In genomic region chr6:106897580-106897979, GRCh38 we compare ENCODE assay signal across 23 cellular contexts.
DNase-seq lines count a peak whose midpoint lies in the region; ATAC-seq, FAIRE-seq and TF ChIP-seq lines count a peak whose summit lies in the region.
"Had no signal": no experiment of that assay in that cellular context is flagged by ENCODE, and none has a peak within 500 bp of the region (broad histone marks: within the 10 kb centered on the region; RNA-seq: fewer than 3 reads in every experiment).

No MANE protein-coding gene starts in this region.

- TF ChIP-seq EP300 in K562 (IDR thresholded peaks at IDR 0.05; ENCODE audit: low read length): no peak

- H3K4me1 Mint-ChIP-seq in GM23338 (peaks cover 23% of the 10 kb centered on the region), nephron progenitor cell (peaks cover 8% of the 10 kb centered on the region)
- H3K4me1 Mint-ChIP-seq in stimulated activated effector memory CD8-positive, alpha-beta T cell treated with anti-CD3 and anti-CD28 coated beads, Interleukin-12 subunit alpha, Interleukin-12 subunit beta, amount 100 ng/mL, for 72 hours: no peaks in the 10 kb centered on the region
- H3K4me1 Mint-ChIP-seq: B cell; CD4-positive, CD25-positive, alpha-beta regulatory T cell had no signal

- POLR2A ChIA-PET in K562 (lab: Yijun Ruan, JAX): interaction anchor here (1.3 kb wide), 1 partner anchor 41 kb away, joined by 4 read pairs; no protein-coding TSS in a partner anchor

- no peaks in the 10 kb centered on the region for H3K9me3 ChIP-seq in K562 (replicated peaks; ENCODE audit: control insufficient read depth, insufficient read depth, low read depth, low read length)

- no peak for TF ChIP-seq RAD21 in K562 (CRISPR knock-in tag; conservative IDR thresholded peaks at IDR 0.05 in 1 of 2, IDR thresholded peaks at IDR 0.05 in 1 of 2)

- peaks cover 38% of the 10 kb centered on the region for H3K36me3 Mint-ChIP-seq in GM23338 (ENCODE audit: low read depth)
- peaks cover 5% of the 10 kb centered on the region for H3K36me3 Mint-ChIP-seq in nephron progenitor cell (ENCODE audit: low read depth)
- no peaks in the 10 kb centered on the region for H3K36me3 Mint-ChIP-seq in stimulated activated effector memory CD8-positive, alpha-beta T cell treated with anti-CD3 and anti-CD28 coated beads, Interleukin-12 subunit alpha, Interleukin-12 subunit beta, amount 100 ng/mL, for 72 hours
- H3K36me3 Mint-ChIP-seq: CD4-positive, CD25-positive, alpha-beta regulatory T cell; CD8-positive, alpha-beta T cell had no signal

- no peak for TF ChIP-seq POLR2A in K562 (conservative IDR thresholded peaks at IDR 0.05)

- H3K4me3 ChIP-seq in GM23338 (no peak overlapping the region), K562 (no peak overlapping the region)
- H3K4me3 ChIP-seq: BLaER1 had no signal

- H3K79me2 ChIP-seq in GM23338 (replicated peaks; ENCODE audit: insufficient read depth): no peaks in the 10 kb centered on the region
- H3K79me2 ChIP-seq in K562 (ENCODE audit: control insufficient read depth, insufficient read depth, low read length): no peaks in the 10 kb centered on the region

- no peak overlapping the region for H3K4me3 Mint-ChIP-seq in GM23338
- H3K4me3 Mint-ChIP-seq in nephron progenitor cell: no peak overlapping the region
- H3K4me3 Mint-ChIP-seq in stimulated activated effector memory CD8-positive, alpha-beta T cell treated with anti-CD3 and anti-CD28 coated beads, Interleukin-12 subunit alpha, Interleukin-12 subunit beta, amount 100 ng/mL, for 72 hours: no peak overlapping the region
- H3K4me3 Mint-ChIP-seq: B cell; CD4-positive, CD25-positive, alpha-beta regulatory T cell; CD8-positive, alpha-beta T cell had no signal

- CTCF ChIA-PET in K562 (lab: Yijun Ruan, JAX; ENCODE audit: low intra/inter-chr PET ratio): no interaction called here

- H3K27ac Mint-ChIP-seq in GM23338 (no peak overlapping the region), nephron progenitor cell (peak overlapping the region; percentile 20)
- no peak overlapping the region for H3K27ac Mint-ChIP-seq in stimulated activated effector memory CD8-positive, alpha-beta T cell treated with anti-CD3 and anti-CD28 coated beads, Interleukin-12 subunit alpha, Interleukin-12 subunit beta, amount 100 ng/mL, for 72 hours
- H3K27ac Mint-ChIP-seq: B cell; CD4-positive, CD25-positive, alpha-beta regulatory T cell; CD8-positive, alpha-beta T cell had no signal

- DNase-seq in GM23338 (ENCODE audit: low spot score) (no peak), K562 (ENCODE audit: extremely low read depth in 1 of 4, low spot score in 3 of 4) (no peak), left colon (no peak), nephron progenitor cell (no peak), amniotic stem cell (lab: John Stamatoyannopoulos, UW) (no peak)
- no peak for DNase-seq in stimulated activated effector memory CD8-positive, alpha-beta T cell treated with anti-CD3 and anti-CD28 coated beads, Interleukin-12 subunit alpha, Interleukin-12 subunit beta, amount 100 ng/mL, for 72 hours (ENCODE audit: low spot score in 2 of 2)
- DNase-seq: CD4-positive, CD25-positive, alpha-beta regulatory T cell; CD8-positive, alpha-beta T cell; DMS 273 treated with DMSO at 0.1 percent for 48 hours; DMS79; GF-D8; HCEC 1CT had no signal

- H3K36me3 ChIP-seq in GM23338 (ENCODE audit: insufficient read depth) (peaks cover 18% of the 10 kb centered on the region), K562 (ENCODE audit: control insufficient read depth, insufficient read depth, low read length) (no peaks in the 10 kb centered on the region)
- H3K36me3 ChIP-seq: BLaER1 had no signal

- peaks cover 4% of the 10 kb centered on the region; the same call in 1 of the 2 replicates for H3F3A ChIP-seq in GM23338 (replicated peaks; ENCODE audit: low read depth)

- intact Hi-C loops in K562 (cut with micrococcal nuclease): no loop called here
- intact Hi-C loops in left colon (cut with DNase I, micrococcal nuclease): no loop called here

- no peaks in the 10 kb centered on the region for H3K9me1 ChIP-seq in K562 (ENCODE audit: control insufficient read depth, insufficient read depth, low read length)

- ATAC-seq in GM23338 (no peak), K562 (no peak), left colon (peak; percentile 75), HG03159 (IDR thresholded peaks at IDR 0.05; ENCODE audit: unreplicated experiment) (no peak), GM18909 (IDR thresholded peaks at IDR 0.05; ENCODE audit: poor library complexity, unreplicated experiment) (no peak)
- ATAC-seq in stimulated activated effector memory CD8-positive, alpha-beta T cell treated with anti-CD3 and anti-CD28 coated beads, Interleukin-12 subunit alpha, Interleukin-12 subunit beta, amount 100 ng/mL, for 72 hours: no peak
- ATAC-seq: CD8-positive, alpha-beta T cell had no signal

- H3K27ac ChIP-seq in GM23338 (ENCODE audit: low read depth) (no peak overlapping the region), K562 (ENCODE audit: extremely low read depth, low read depth, low read length) (no peak overlapping the region)
- H3K27ac ChIP-seq: 22Rv1, BLaER1, C4-2B had no signal

- TF ChIP-seq CTCF in GM23338 (conservative IDR thresholded peaks at IDR 0.05; ENCODE audit: low read depth in 2 of 2) (no peak), K562 (IDR thresholded peaks at IDR 0.05 in 2 of 3, conservative IDR thresholded peaks at IDR 0.05 in 1 of 3; ENCODE audit: insufficient read depth in 2 of 3, low read depth in 1 of 3, low read length in 3 of 3) (no peak), nephron progenitor cell (IDR thresholded peaks at IDR 0.05) (no peak)

- 30% methylated on average over 5 of the region's 5 CpGs for WGBS in K562 (ENCODE audit: insufficient coverage, low coverage, missing lambda C conversion rate)

- no peak for FAIRE-seq in K562 (lab: Jason Lieb, UNC)
- FAIRE-seq: A204.1, D721Med, GM12891, GM18507, H54 had no signal

- no peak overlapping the region for H3K9ac ChIP-seq in K562 (ENCODE audit: insufficient read depth in 1 of 2, low read depth in 2 of 2, low read length in 2 of 2)
- H3K9ac ChIP-seq: BLaER1 had no signal

- H3K4me2 ChIP-seq in GM23338 (peak overlapping the region; percentile 0), K562 (ENCODE audit: insufficient read depth, low read length) (no peak overlapping the region)
- H3K4me2 ChIP-seq: BLaER1 had no signal

- in situ Hi-C loops in K562 (cut with MboI): no loop called here

- H4K20me1 ChIP-seq in GM23338 (replicated peaks; ENCODE audit: insufficient read depth) (no peaks in the 10 kb centered on the region), K562 (replicated peaks; ENCODE audit: control insufficient read depth, insufficient read depth, low read length) (no peaks in the 10 kb centered on the region)
- H4K20me1 ChIP-seq: BLaER1 had no signal

- 0 out of 2 replicates have a peak, but pooled peaks cover 11% of the 10 kb centered on the region for H3K9me2 ChIP-seq in GM23338 (ENCODE audit: insufficient read depth)

- no peaks in the 10 kb centered on the region for H3K27me3 ChIP-seq in GM23338 (ENCODE audit: insufficient read depth)
- no peaks in the 10 kb centered on the region for H3K27me3 ChIP-seq in K562 (ENCODE audit: control insufficient read depth in 2 of 2, insufficient read depth in 2 of 2, low read length in 2 of 2)
- H3K27me3 ChIP-seq: BLaER1 had no signal

- H3K4me1 ChIP-seq in GM23338 (ENCODE audit: insufficient read depth) (peaks cover 26% of the 10 kb centered on the region), K562 (replicated peaks in 1 of 2; ENCODE audit: control insufficient read depth in 2 of 2, insufficient read depth in 2 of 2, low read length in 2 of 2) (peaks cover 0 to 4% of the 10 kb centered on the region in 2 experiments; a peak in 1 of 5 replicates)
- H3K4me1 ChIP-seq: BLaER1 had no signal

- peak overlapping the region; percentile 33; the same call in 1 of the 2 replicates for H2AFZ ChIP-seq in GM23338
- peak overlapping the region; percentile 18; the same call in 1 of the 2 replicates for H2AFZ ChIP-seq in K562 (ENCODE audit: low read depth, low read length)

- BruUV-seq in K562 (replicated peaks; lab: Mats Ljungman, UMichigan): no TSS peak

- H3K27me3 Mint-ChIP-seq in GM23338 (ENCODE audit: insufficient read depth, low read depth, poor library complexity) (peaks cover under 1% of the 10 kb centered on the region), nephron progenitor cell (ENCODE audit: low read depth, poor library complexity) (no peaks in the 10 kb centered on the region)
- H3K27me3 Mint-ChIP-seq: B cell had no signal

- H3K9me3 Mint-ChIP-seq in GM23338: peaks cover 38% of the 10 kb centered on the region
- peaks cover 16% of the 10 kb centered on the region for H3K9me3 Mint-ChIP-seq in nephron progenitor cell
- peaks cover 6% of the 10 kb centered on the region for H3K9me3 Mint-ChIP-seq in stimulated activated effector memory CD8-positive, alpha-beta T cell treated with anti-CD3 and anti-CD28 coated beads, Interleukin-12 subunit alpha, Interleukin-12 subunit beta, amount 100 ng/mL, for 72 hours

TF ChIP-seq in GM23338, 12 proteins besides CTCF, POLR2A, EP300 and RAD21 (continues in another document):
- TF ChIP-seq CREB1 (CRISPR knock-in tag; IDR thresholded peaks at IDR 0.05; ENCODE audit: low read depth) (no peak), JUNB (IDR thresholded peaks at IDR 0.05; ENCODE audit: unreplicated experiment) (no peak), NANOG (IDR thresholded peaks at IDR 0.05; ENCODE audit: borderline replicate concordance) (no peak)
- TF ChIP-seq, protein P1, sequence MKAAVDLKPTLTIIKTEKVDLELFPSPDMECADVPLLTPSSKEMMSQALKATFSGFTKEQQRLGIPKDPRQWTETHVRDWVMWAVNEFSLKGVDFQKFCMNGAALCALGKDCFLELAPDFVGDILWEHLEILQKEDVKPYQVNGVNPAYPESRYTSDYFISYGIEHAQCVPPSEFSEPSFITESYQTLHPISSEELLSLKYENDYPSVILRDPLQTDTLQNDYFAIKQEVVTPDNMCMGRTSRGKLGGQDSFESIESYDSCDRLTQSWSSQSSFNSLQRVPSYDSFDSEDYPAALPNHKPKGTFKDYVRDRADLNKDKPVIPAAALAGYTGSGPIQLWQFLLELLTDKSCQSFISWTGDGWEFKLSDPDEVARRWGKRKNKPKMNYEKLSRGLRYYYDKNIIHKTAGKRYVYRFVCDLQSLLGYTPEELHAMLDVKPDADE (IDR thresholded peaks at IDR 0.05): no peak

TF ChIP-seq in K562, 482 proteins besides CTCF, POLR2A, EP300 and RAD21:
- TF ChIP-seq ESRRA (IDR thresholded peaks at IDR 0.05; ENCODE audit: borderline replicate concordance, low read depth) (0 out of 2 replicates have a peak, but pooled peaks have one; percentile 16), NCOR1 (IDR thresholded peaks at IDR 0.05) (no peak)
